1 cellular context compared by ENCODE assay signal in the genomic region with DNA sequence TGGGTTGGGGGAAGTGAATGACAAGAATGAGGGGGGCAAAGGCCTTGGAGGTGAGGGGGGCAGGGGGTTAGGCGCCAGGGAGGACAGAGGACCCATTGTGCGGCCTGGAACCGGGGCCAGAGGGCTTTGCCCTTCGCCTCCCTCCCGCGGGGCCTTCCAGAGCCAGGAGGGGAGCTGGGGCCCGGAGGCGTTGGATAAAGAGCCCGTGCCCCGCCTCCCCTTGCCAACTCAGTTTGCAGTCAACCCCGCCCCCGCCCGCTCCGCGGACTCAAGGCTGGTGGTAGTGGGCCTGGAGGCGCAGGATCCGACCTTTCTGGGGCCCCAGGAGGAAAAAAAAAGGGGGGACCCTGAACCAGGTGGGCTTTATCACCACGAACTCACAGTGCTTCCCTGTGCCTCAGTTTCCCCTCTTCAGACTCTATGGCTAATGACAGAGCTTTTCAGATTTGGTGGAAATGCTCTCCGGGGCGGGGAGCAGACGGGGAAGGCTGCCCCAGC.
TF ChIP-seq lines count a peak whose summit lies in the region.

No MANE protein-coding gene starts in this region.

TF ChIP-seq in K562, 482 proteins besides CTCF, POLR2A, EP300 and RAD21 (continued from another document):
- TF ChIP-seq, protein P1, sequence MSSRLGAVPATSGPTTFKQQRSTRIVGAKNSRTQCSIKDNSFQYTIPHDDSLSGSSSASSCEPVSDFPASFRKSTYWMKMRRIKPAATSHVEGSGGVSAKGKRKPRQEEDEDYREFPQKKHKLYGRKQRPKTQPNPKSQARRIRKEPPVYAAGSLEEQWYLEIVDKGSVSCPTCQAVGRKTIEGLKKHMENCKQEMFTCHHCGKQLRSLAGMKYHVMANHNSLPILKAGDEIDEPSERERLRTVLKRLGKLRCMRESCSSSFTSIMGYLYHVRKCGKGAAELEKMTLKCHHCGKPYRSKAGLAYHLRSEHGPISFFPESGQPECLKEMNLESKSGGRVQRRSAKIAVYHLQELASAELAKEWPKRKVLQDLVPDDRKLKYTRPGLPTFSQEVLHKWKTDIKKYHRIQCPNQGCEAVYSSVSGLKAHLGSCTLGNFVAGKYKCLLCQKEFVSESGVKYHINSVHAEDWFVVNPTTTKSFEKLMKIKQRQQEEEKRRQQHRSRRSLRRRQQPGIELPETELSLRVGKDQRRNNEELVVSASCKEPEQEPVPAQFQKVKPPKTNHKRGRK (tag; IDR thresholded peaks at IDR 0.05), result no peak
